In the genomic region with DNA sequence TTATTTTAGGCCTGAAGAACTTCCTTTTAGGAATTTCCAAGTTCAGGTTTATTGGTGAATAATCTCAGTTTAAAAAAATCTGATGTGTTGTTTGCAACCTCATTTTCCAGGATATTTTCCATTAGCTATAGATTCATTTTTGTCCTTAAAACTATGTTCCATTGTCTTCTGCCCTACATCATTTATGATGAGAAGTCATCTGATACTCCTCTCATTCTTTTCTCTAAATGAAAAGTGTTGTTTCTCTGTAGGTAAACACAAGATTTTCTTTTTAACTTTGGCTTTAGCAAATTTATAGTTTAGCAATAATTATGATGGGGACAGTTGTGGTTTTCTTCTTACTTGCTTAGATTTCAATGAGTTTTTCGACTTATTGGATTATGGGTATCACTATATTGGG, we compare ENCODE assay signal across 28 cellular contexts.
"Had no signal": no experiment of that assay in that cellular context is flagged by ENCODE, and none has a peak within 500 bp of the region (broad histone marks: within the 10 kb centered on the region; RNA-seq: fewer than 3 reads in every experiment).

No MANE protein-coding gene starts in this region.

- H3K9me3 ChIP-seq: adrenal gland had no signal

- H3K36me3 ChIP-seq: adrenal gland, SJCRH30 had no signal

- H3K27ac ChIP-seq: adrenal gland, SJCRH30, SK-N-MC had no signal

- H3K4me1 ChIP-seq: adrenal gland had no signal

- ATAC-seq: activated naive CD4-positive, alpha-beta T cell treated with anti-CD3 and anti-CD28 coated beads, Interleukin-2, amount 50 U/mL, for 72 hours; activated T-cell treated with anti-CD3 and anti-CD28 coated beads, Interleukin-2, amount 50 U/mL, for 4 hours; Panc1 had no signal

- DNase-seq: activated B cell treated with CpG ODN at 0.5 μM for 24 hours; activated CD4-positive, alpha-beta memory T cell treated with anti-CD3 and anti-CD28 coated beads for 36 hours; activated CD4-positive, alpha-beta T cell treated with anti-CD3 and anti-CD28 coated beads for 4 hours; activated CD4-positive, alpha-beta T cell treated with anti-CD3 and anti-CD28 coated beads, Interleukin-2, amount 50 U/mL, for 1 hour; activated CD4-positive, CD25-positive, alpha-beta regulatory T cell treated with anti-CD3 and anti-CD28 coated beads, Interleukin-2, amount 50 U/mL, for 72 hours; activated CD8-positive, alpha-beta memory T cell treated with anti-CD3 and anti-CD28 coated beads, Interleukin-2, amount 50 U/mL, for 4 hours; activated gamma-delta T cell treated with Interleukin-2 at 50 U/mL for 16 hours; activated naive CD4-positive, alpha-beta T cell treated with anti-CD3 and anti-CD28 coated beads for 36 hours; activated T-cell treated with anti-CD3 and anti-CD28 coated beads for 4 hours; activated T-cell treated with anti-CD3 and anti-CD28 coated beads, Interleukin-2, amount 50 U/mL, for 4 hours; adrenal gland; caudate nucleus; cerebellar nuclear complex; Karpas-422; NCI-H1105; NCI-H1417 treated with DMSO at 0.1 percent for 48 hours; NCI-H187 treated with DMSO at 0.1 percent for 48 hours; NCI-H2081; NCI-H2171; NCI-H510A; NCI-H526; NCI-H748 treated with DMSO at 0.1 percent for 48 hours; NK-92 treated with Interleukin-12 subunit alpha and Interleukin-12 subunit beta, amount 100 ng/mL, for 24 hours; SHP77; SJCRH30 had no signal

- H3K27me3 ChIP-seq: adrenal gland, SJCRH30 had no signal

- H3K4me3 ChIP-seq: adrenal gland, SJCRH30, SK-N-MC had no signal
